Comparison of ENCODE assay signal across 1 cellular context in the genomic region with DNA sequence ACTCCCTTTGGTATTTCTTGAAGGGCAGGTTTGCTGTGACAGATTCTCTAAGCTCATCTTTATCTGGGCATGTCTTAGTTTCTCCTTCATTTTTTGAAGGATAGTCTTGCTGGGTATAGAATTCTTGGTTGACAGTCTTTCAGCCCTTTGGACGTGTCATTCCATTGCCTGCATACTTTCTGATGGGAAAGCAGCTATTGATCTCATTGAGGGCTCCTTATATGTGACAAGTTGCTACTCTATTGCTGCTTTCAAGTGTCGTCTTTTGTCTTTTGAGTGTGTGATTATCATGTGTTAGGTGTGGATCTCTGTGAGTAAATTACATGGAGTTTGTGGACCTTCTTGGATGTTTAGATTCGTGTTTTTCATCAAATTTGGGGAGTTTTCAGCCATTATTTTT.
TF ChIP-seq lines count a peak whose summit lies in the region.

No MANE protein-coding gene starts in this region.

TF ChIP-seq in GM12878, 131 proteins besides CTCF, POLR2A, EP300 and RAD21:
- TF ChIP-seq TCF7 (IDR thresholded peaks at IDR 0.05; ENCODE audit: borderline replicate concordance) (no peak), CBX5 (IDR thresholded peaks at IDR 0.05; ENCODE audit: low read depth) (peak; percentile 94), IKZF1 (conservative IDR thresholded peaks at IDR 0.05) (no peak)
TF ChIP-seq in GM12878: peak in this region for 1.
